In the genomic region with DNA sequence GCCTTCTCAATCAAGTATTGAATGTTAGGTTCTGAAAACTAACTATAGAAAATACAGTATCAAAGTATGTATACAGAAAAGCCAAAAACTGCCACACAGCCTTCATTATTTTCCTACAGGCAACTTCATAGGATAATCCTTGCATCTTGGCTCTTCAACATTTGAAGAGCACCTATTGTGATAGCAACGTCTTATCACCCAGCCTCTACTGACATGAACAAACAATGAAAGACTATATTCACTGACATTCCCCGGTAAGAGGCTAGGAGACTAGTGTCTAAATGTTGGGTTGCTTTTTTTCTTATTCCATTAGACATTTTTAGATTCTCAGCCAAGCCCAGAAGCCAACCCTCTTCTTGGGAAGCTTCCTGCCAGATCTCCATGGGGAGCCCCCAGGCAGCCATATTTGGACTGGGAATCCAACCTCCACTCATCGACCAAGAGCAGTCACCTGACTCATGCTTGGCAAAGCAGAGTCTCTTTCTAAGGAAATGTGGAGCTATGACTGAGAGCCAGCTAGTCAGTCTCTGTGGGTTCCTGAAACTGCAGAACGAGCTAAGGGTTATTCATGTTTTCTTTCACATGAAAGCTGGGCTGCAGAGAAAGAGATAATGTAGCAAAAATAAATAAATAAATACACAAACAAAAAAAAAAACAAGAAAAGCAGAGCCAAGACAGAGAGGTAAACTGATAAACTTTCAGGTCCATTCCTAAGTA, we compare ENCODE assay signal across 12 cellular contexts.
DNase-seq lines count a peak whose midpoint lies in the region; ATAC-seq and TF ChIP-seq lines count a peak whose summit lies in the region.
"Had no signal": no experiment of that assay in that cellular context is flagged by ENCODE, and none has a peak within 500 bp of the region (broad histone marks: within the 10 kb centered on the region; RNA-seq: fewer than 3 reads in every experiment).

No MANE protein-coding gene starts in this region.

- intact Hi-C loops in head of caudate nucleus (cut with DNase I), result no loop called here
- intact Hi-C loops in psoas muscle (cut with DNase I), result no loop called here

- ATAC-seq in psoas muscle (peak; percentile 36 to 73 (median 62)), HG03025 (IDR thresholded peaks at IDR 0.05; ENCODE audit: low FRiP score, unreplicated experiment) (no peak), GM19452 (IDR thresholded peaks at IDR 0.05; ENCODE audit: unreplicated experiment) (no peak)
- ATAC-seq: activated CD8-positive, alpha-beta T cell treated with anti-CD3 and anti-CD28 coated beads for 36 hours had no signal

- 43 to 53% (median 52%) methylated on average over 4 of the region's 4 CpGs for WGBS in psoas muscle, 3 donors

- H3K4me3 ChIP-seq in psoas muscle (no peak overlapping the region), BE2C (ENCODE audit: low read depth, low read length) (no peak overlapping the region)

- H3K9me3 ChIP-seq in psoas muscle (no peaks in the 10 kb centered on the region), BE2C (no peaks in the 10 kb centered on the region)

- TF ChIP-seq CTCF in psoas muscle (IDR thresholded peaks at IDR 0.05), result no peak
- no peak for TF ChIP-seq CTCF in BE2C (IDR thresholded peaks at IDR 0.05; ENCODE audit: low read depth, low read length)

- DNase-seq in GM03348 (ENCODE audit: low spot score) (peak; percentile 19), amygdala (lab: John Stamatoyannopoulos, UW) (peak in 37 of 56 donors; percentile 1 to 62 (median 17)), head of caudate nucleus (peak in 28 of 42 donors; percentile 9 to 67 (median 42)), psoas muscle (peak in 1 of 2 donors; percentile 14), BE2C (no peak)
- DNase-seq: activated CD8-positive, alpha-beta T cell treated with anti-CD3 and anti-CD28 coated beads for 36 hours; activated effector memory CD4-positive, alpha-beta T cell treated with anti-CD3 and anti-CD28 coated beads, Interleukin-2, amount 50 U/mL, for 16 hours; CD4-positive, alpha-beta memory T cell; cerebellar nuclear complex; SHP77 had no signal

- no peak overlapping the region for H3K27ac ChIP-seq in psoas muscle

- H3K27me3 ChIP-seq in psoas muscle (ENCODE audit: insufficient read depth in 3 of 3, low read length in 2 of 3), result no peaks in the 10 kb centered on the region
- no peaks in the 10 kb centered on the region for H3K27me3 ChIP-seq in BE2C

- H3K4me1 ChIP-seq in psoas muscle (peaks cover 8% of the 10 kb centered on the region), BE2C (no peaks in the 10 kb centered on the region)

- no peaks in the 10 kb centered on the region for H3K36me3 ChIP-seq in psoas muscle (ENCODE audit: insufficient read depth in 1 of 2, low read depth in 1 of 2)
- H3K36me3 ChIP-seq in BE2C, result no peaks in the 10 kb centered on the region

Comparison
In these comparisons a context has a peak if more than half of its experiments do, and no peak if none do; other contexts are left out.
1. ATAC-seq: peak in psoas muscle (4 of 4); none in HG03025 (single experiment) and GM19452 (single experiment).